In genomic region chr6:109229536-109229935, GRCh38 we compare ENCODE assay signal across 20 cellular contexts.
A peak's percentile ranks its signal among the peaks of the same experiment; 100 is the strongest.
DNase-seq lines count a peak whose midpoint lies in the region; ATAC-seq, FAIRE-seq and TF ChIP-seq lines count a peak whose summit lies in the region.
"Had no signal": no experiment of that assay in that cellular context is flagged by ENCODE, and none has a peak within 500 bp of the region (broad histone marks: within the 10 kb centered on the region; RNA-seq: fewer than 3 reads in every experiment).

No MANE protein-coding gene starts in this region.

- no peak for ATAC-seq in GM21737 (IDR thresholded peaks at IDR 0.05; ENCODE audit: unreplicated experiment)
- ATAC-seq: activated CD8-positive, alpha-beta T cell treated with anti-CD3 and anti-CD28 coated beads for 36 hours; activated T-cell treated with anti-CD3 and anti-CD28 coated beads, Interleukin-2, amount 50 U/mL, for 4 hours; CD8-positive, alpha-beta T cell; T-helper 17 cell had no signal

- TF ChIP-seq CTCF in bronchial epithelial cell (IDR thresholded peaks at IDR 0.05; ENCODE audit: insufficient read depth, low read length, severe bottlenecking) (no peak), GM20000 (IDR thresholded peaks at IDR 0.05; ENCODE audit: extremely low read depth, missing control alignments) (no peak)

- H3K27me3 ChIP-seq in bronchial epithelial cell (ENCODE audit: control insufficient read depth, insufficient read depth, low read length) (no peaks in the 10 kb centered on the region), muscle layer of duodenum (ENCODE audit: low read depth, low read length) (no peaks in the 10 kb centered on the region)
- H3K27me3 ChIP-seq: ascending aorta had no signal

- H3K4me1 ChIP-seq in muscle layer of duodenum (ENCODE audit: control insufficient read depth in 1 of 2, insufficient read depth in 2 of 2, low read length in 2 of 2) = no peaks in the 10 kb centered on the region
- H3K4me1 ChIP-seq: ascending aorta, SJSA1 had no signal

- DNase-seq in A172 (ENCODE audit: low spot score) (peak; percentile 16), HPDE6-E6E7 (ENCODE audit: extremely low spot score) (peak; percentile 76), bronchial epithelial cell (ENCODE audit: low read depth) (peak; percentile 93), superior temporal gyrus (ENCODE audit: extremely low spot score) (no peak), GM20000 (ENCODE audit: low spot score) (no peak), NCI-H2107 (lab: John Stamatoyannopoulos, UW) (no peak)
- DNase-seq: activated B cell treated with CpG ODN at 0.5 μM for 24 hours; activated CD8-positive, alpha-beta T cell treated with anti-CD3 and anti-CD28 coated beads for 36 hours; activated naive CD4-positive, alpha-beta T cell treated with anti-CD3 and anti-CD28 coated beads, Interleukin-2, amount 10 ng/mL, durations not matched to agents 7 days and 5 days; activated T-cell treated with anti-CD3 and anti-CD28 coated beads, Interleukin-2, amount 50 U/mL, for 4 hours; CD8-positive, alpha-beta T cell; H7; Kasumi-1; NCI-H345; stimulated activated naive CD4-positive, alpha-beta T cell; T-helper 17 cell had no signal

- peak overlapping the region; percentile 92 for H3K27ac ChIP-seq in muscle layer of duodenum (ENCODE audit: low read length)
- H3K27ac ChIP-seq: SJSA1 had no signal

- no peak for FAIRE-seq in bronchial epithelial cell (lab: Jason Lieb, UNC)

- no peaks in the 10 kb centered on the region for H3K36me3 ChIP-seq in bronchial epithelial cell (ENCODE audit: control insufficient read depth, insufficient read depth, low read length)
- H3K36me3 ChIP-seq in muscle layer of duodenum (ENCODE audit: control insufficient read depth in 1 of 2, insufficient read depth in 2 of 2, low read length in 2 of 2) = no peaks in the 10 kb centered on the region
- H3K36me3 ChIP-seq: ascending aorta, SJSA1 had no signal

- H3K4me3 ChIP-seq in bronchial epithelial cell (ENCODE audit: low read depth, low read length) (no peak overlapping the region), muscle layer of duodenum (ENCODE audit: low read depth in 1 of 2, low read length in 2 of 2) (no peak overlapping the region)
- H3K4me3 ChIP-seq: ascending aorta, SJSA1 had no signal

- no peaks in the 10 kb centered on the region for H3K9me3 ChIP-seq in muscle layer of duodenum (ENCODE audit: control insufficient read depth in 1 of 2, low read length in 2 of 2)
- H3K9me3 ChIP-seq: ascending aorta, SJSA1 had no signal

Comparison
In these comparisons a context has a peak if more than half of its experiments do, and no peak if none do; other contexts are left out.
1. DNase-seq: peak in A172 (single experiment), HPDE6-E6E7 (single experiment) and bronchial epithelial cell (single experiment); none in superior temporal gyrus (single experiment), GM20000 (single experiment) and NCI-H2107 (single experiment).